8 cellular contexts compared by ENCODE assay signal in genomic region chr11:61509058-61510029, GRCh38. TPM values are rescaled to one million over a fixed set of nuclear protein-coding genes. Genes with fewer than 3 reads are reported as not detected.
DNase-seq lines count a peak whose midpoint lies in the region; ATAC-seq and TF ChIP-seq lines count a peak whose summit lies in the region.

No MANE protein-coding gene starts in this region.

- H3K9me3 ChIP-seq in HUES6 (ENCODE audit: control insufficient read depth, insufficient read depth, low read depth, low read length) (no peaks in the 10 kb centered on the region), Panc1 (ENCODE audit: control insufficient read depth, insufficient read depth, low read depth, low read length) (no peaks in the 10 kb centered on the region), ovary (no peaks in the 10 kb centered on the region), upper lobe of left lung (no peaks in the 10 kb centered on the region)

- no TSS peak for BruUV-seq in Panc1 (replicated peaks; lab: Mats Ljungman, UMichigan)

- no peak overlapping the region for H3K27ac Mint-ChIP-seq in activated naive CD4-positive, alpha-beta T cell treated with anti-CD3 and anti-CD28 coated beads for 36 hours

- TF ChIP-seq EP300 in ovary (IDR thresholded peaks at IDR 0.05) (no peak), upper lobe of left lung (IDR thresholded peaks at IDR 0.05) (no peak)

- peak; percentile 74 for ATAC-seq in GM18868 (IDR thresholded peaks at IDR 0.05; ENCODE audit: unreplicated experiment)
- peak; percentile 93 for ATAC-seq in Panc1
- ATAC-seq in upper lobe of left lung (ENCODE audit: low FRiP score in 2 of 2) = peak; percentile 16 to 85

- H3K9ac ChIP-seq in HUES6 (ENCODE audit: low read length) = no peak overlapping the region

- H3K27me3 ChIP-seq in HUES6 (ENCODE audit: control insufficient read depth, insufficient read depth, low read length) = peaks cover 46% of the 10 kb centered on the region
- peaks cover 4% of the 10 kb centered on the region; the same call in 1 of the 2 replicates for H3K27me3 ChIP-seq in Panc1 (ENCODE audit: control insufficient read depth, insufficient read depth, low read length)
- peaks cover 3% of the 10 kb centered on the region for H3K27me3 ChIP-seq in ovary
- peaks cover 0 to 39% (median 23%) of the 10 kb centered on the region in 4 donors for H3K27me3 ChIP-seq in upper lobe of left lung

- no peak overlapping the region for H3K27ac ChIP-seq in HUES6 (ENCODE audit: low read depth, low read length)
- H3K27ac ChIP-seq in Panc1 (ENCODE audit: low read length) = no peak overlapping the region
- H3K27ac ChIP-seq in ovary = peak overlapping the region in 1 of 2 donors; percentile 8
- H3K27ac ChIP-seq in upper lobe of left lung = peak overlapping the region in 1 of 4 donors; percentile 31

- H3K36me3 ChIP-seq in HUES6 (ENCODE audit: control insufficient read depth, insufficient read depth, low read length) (no peaks in the 10 kb centered on the region), Panc1 (ENCODE audit: control insufficient read depth, insufficient read depth, low read length) (no peaks in the 10 kb centered on the region), ovary (no peaks in the 10 kb centered on the region), upper lobe of left lung (no peaks in the 10 kb centered on the region)

- 5 to 6% (median 5%) methylated on average over 62 to 116 of the region's 116 CpGs for WGBS in ovary, 3 donors
- WGBS in upper lobe of left lung, 2 donors = 9 to 18% methylated on average over 15 to 19 of the region's 116 CpGs

- H3K27me3 Mint-ChIP-seq in activated naive CD4-positive, alpha-beta T cell treated with anti-CD3 and anti-CD28 coated beads for 36 hours (ENCODE audit: low read depth) = peaks cover 47% of the 10 kb centered on the region

- H3K4me1 Mint-ChIP-seq in activated naive CD4-positive, alpha-beta T cell treated with anti-CD3 and anti-CD28 coated beads for 36 hours (ENCODE audit: low read depth) = peaks cover 7% of the 10 kb centered on the region

- intact Hi-C loops in Panc1 (cut with micrococcal nuclease; ENCODE audit: unreplicated experiment) = loop anchor here (10.0 kb wide), 1 partner anchor 65 kb away; no protein-coding TSS in a partner anchor
- intact Hi-C loops in activated naive CD4-positive, alpha-beta T cell treated with anti-CD3 and anti-CD28 coated beads for 36 hours (cut with micrococcal nuclease) = loop anchor here (1.0 to 2.0 kb wide), 3 partner anchors 63 to 79 kb away; partner anchors contain the start of genes SDHAF2 and SYT7
- intact Hi-C loops in ovary (cut with DNase I) = loop anchor here in 3 of 4 donors (2.0 to 10.0 kb wide), 3 partner anchors 27 to 65 kb away; no protein-coding TSS in a partner anchor

- H3K4me3 Mint-ChIP-seq in activated naive CD4-positive, alpha-beta T cell treated with anti-CD3 and anti-CD28 coated beads for 36 hours = peak overlapping the region; percentile 18

- CTCF ChIA-PET in AG04449 (lab: Yijun Ruan, JAX) = interaction anchor here (0.7 to 8.4 kb wide), 16 partner anchors 9 to 119 kb away, joined by 3 to 107 read pairs (median 4); a partner anchor contains a TSS
- CTCF ChIA-PET in Panc1 (lab: Charles Lee) = interaction anchor here (0.6 to 1.1 kb wide), 4 partner anchors 8 to 129 kb away, joined by 3 to 13 read pairs (median 4); no protein-coding TSS in a partner anchor
- CTCF ChIA-PET in activated naive CD4-positive, alpha-beta T cell treated with anti-CD3 and anti-CD28 coated beads for 36 hours (lab: Charles Lee) = interaction anchor here (0.8 to 2.7 kb wide), 4 partner anchors 7 to 34 kb away, joined by 3 to 13 read pairs (median 4); no protein-coding TSS in a partner anchor

- TF ChIP-seq POLR2A in ovary (IDR thresholded peaks at IDR 0.05) (no peak), upper lobe of left lung (IDR thresholded peaks at IDR 0.05) (no peak)

- in situ Hi-C loops in Panc1 (cut with HindIII; ENCODE audit: low pct_unique_long_range_greater_than_20kb, low sequenced_read_pairs) = no loop called here

- H3K4me3 ChIP-seq in AG04449 (ENCODE audit: low read depth, low read length) (peak overlapping the region; percentile 24), HUES6 (ENCODE audit: low read depth, low read length) (peak overlapping the region; percentile 41), Panc1 (ENCODE audit: low read depth in 2 of 2, low read length in 2 of 2) (no peak overlapping the region), ovary (no peak overlapping the region), upper lobe of left lung (peak overlapping the region in 3 of 4 donors; percentile 28 to 33 (median 31))

- TF ChIP-seq CTCF in AG04449 (IDR thresholded peaks at IDR 0.05; ENCODE audit: insufficient read depth, low read length, missing control alignments) (peak; percentile 44), Panc1 (IDR thresholded peaks at IDR 0.05) (peak; percentile 85), ovary (IDR thresholded peaks at IDR 0.05) (peak in 2 of 3 donors; percentile 34 to 45), upper lobe of left lung (IDR thresholded peaks at IDR 0.05) (peak; percentile 39 to 83 (median 64))

- H3K4me1 ChIP-seq in HUES6 (ENCODE audit: control insufficient read depth, insufficient read depth, low read length) = peaks cover 37% of the 10 kb centered on the region
- H3K4me1 ChIP-seq in Panc1 (ENCODE audit: control insufficient read depth, insufficient read depth, low read length) = no peaks in the 10 kb centered on the region
- peaks cover 2% of the 10 kb centered on the region for H3K4me1 ChIP-seq in ovary (ENCODE audit: insufficient read depth)
- H3K4me1 ChIP-seq in upper lobe of left lung = peaks cover 16 to 29% (median 19%) of the 10 kb centered on the region in 4 donors

- no peak for DNase-seq in AG04449 (ENCODE audit: low read depth, low spot score)
- DNase-seq in Panc1 (ENCODE audit: low read depth, low spot score) = no peak
- DNase-seq in activated naive CD4-positive, alpha-beta T cell treated with anti-CD3 and anti-CD28 coated beads for 36 hours = peak; percentile 75
- DNase-seq in glomerular visceral epithelial cell (ENCODE audit: extremely low spot score) = peak; percentile 63
- DNase-seq in ovary = peak in 1 of 5 donors; percentile 61
- peak; percentile 59 to 93 for DNase-seq in upper lobe of left lung

- no peaks in the 10 kb centered on the region for H3K36me3 Mint-ChIP-seq in activated naive CD4-positive, alpha-beta T cell treated with anti-CD3 and anti-CD28 coated beads for 36 hours (ENCODE audit: low read depth)

- no peaks in the 10 kb centered on the region for H3K9me3 Mint-ChIP-seq in activated naive CD4-positive, alpha-beta T cell treated with anti-CD3 and anti-CD28 coated beads for 36 hours

- POLR2A ChIA-PET in AG04449 (lab: Yijun Ruan, JAX) = no interaction called here
- POLR2A ChIA-PET in Panc1 (lab: Charles Lee) = interaction anchor here (0.6 kb wide), 1 partner anchor 72 kb away, joined by 8 read pairs; no protein-coding TSS in a partner anchor

RNA-seq across cellular contexts. Expression of gene LRRC10B, which starts 0.8 kb away (rescaled TPM):
- 0.23 TPM for total RNA-seq in Panc1 (2021; ENCODE audit: unreplicated experiment)
- polyA plus RNA-seq in Panc1 (2012; ENCODE audit: insufficient read length) = 0.17 TPM
- total RNA-seq in activated naive CD4-positive, alpha-beta T cell treated with anti-CD3 and anti-CD28 coated beads for 36 hours = not detected
- 10 to 100 TPM in 1 of 7 donors, 1 to 10 TPM in 3, under 1 TPM in 3; 0.45 to 23.0 (median 1.4) TPM for total RNA-seq in ovary
- polyA plus RNA-seq in ovary = 1 to 10 TPM in 1 of 2 donors, under 1 TPM in 1; 0.48 to 1.7 TPM
- total RNA-seq in upper lobe of left lung = 10 to 100 TPM in 2 of 6 donors, 1 to 10 TPM in 3, under 1 TPM in 1; 0.31 to 24.2 (median 8.5) TPM

Comparison
In these comparisons a context has a peak if more than half of its experiments do, and no peak if none do; other contexts are left out.
1. DNase-seq: peak in activated naive CD4-positive, alpha-beta T cell treated with anti-CD3 and anti-CD28 coated beads for 36 hours (single experiment), glomerular visceral epithelial cell (single experiment) and upper lobe of left lung (2 of 2); none in AG04449 (single experiment) and Panc1 (single experiment).
2. H3K4me3 ChIP-seq: peak in AG04449 (single experiment), HUES6 (single experiment) and upper lobe of left lung (3 of 4); none in Panc1 (0 of 2) and ovary (single experiment).
3. Peak in every context shown above with its lines, with median percentiles within 50 percentile points of each other: CTCF ChIP-seq and ATAC-seq.